11 cellular contexts compared by ENCODE assay signal in genomic region chr14:39762576-39763401, GRCh38.
A peak's percentile ranks its signal among the peaks of the same experiment; 100 is the strongest.
DNase-seq lines count a peak whose midpoint lies in the region; ATAC-seq and TF ChIP-seq lines count a peak whose summit lies in the region.
"Had no signal": no experiment of that assay in that cellular context is flagged by ENCODE, and none has a peak within 500 bp of the region (broad histone marks: within the 10 kb centered on the region; RNA-seq: fewer than 3 reads in every experiment).

No MANE protein-coding gene starts in this region.

- DNase-seq in globus pallidus (ENCODE audit: low spot score) (peak; percentile 11), adrenal gland (no peak), NCI-H446 treated with DMSO at 0.1 percent for 48 hours (lab: John Stamatoyannopoulos, UW) (no peak), NCI-H82 (lab: John Stamatoyannopoulos, UW) (no peak), NOMO-1 treated with dmso at 0.1 percent for 144 hours (lab: John Stamatoyannopoulos, UW; ENCODE audit: unreplicated experiment) (no peak)
- DNase-seq: endodermal cell, NCI-H1694 had no signal

- H3K9me3 ChIP-seq in adrenal gland (replicated peaks in 1 of 3) = no peaks in the 10 kb centered on the region

- no peak for TF ChIP-seq POLR2A in adrenal gland (IDR thresholded peaks at IDR 0.05)

- H3K4me3 ChIP-seq in adrenal gland = no peak overlapping the region
- H3K4me3 ChIP-seq: lung had no signal

- H3K36me3 ChIP-seq in adrenal gland (replicated peaks in 1 of 2) = no peaks in the 10 kb centered on the region

- intact Hi-C loops in adrenal gland (cut with DNase I) = no loop called here

- H3K27me3 ChIP-seq in adrenal gland = no peaks in the 10 kb centered on the region

- no peak for TF ChIP-seq CTCF in adrenal gland (IDR thresholded peaks at IDR 0.05)

- WGBS in adrenal gland, 4 donors = 52 to 62% (median 53%) methylated on average over 16 of the region's 16 CpGs

- H3K4me1 ChIP-seq in adrenal gland (replicated peaks in 1 of 2) = no peaks in the 10 kb centered on the region

- no peak overlapping the region for H3K27ac ChIP-seq in adrenal gland

- ATAC-seq in GM18508 (IDR thresholded peaks at IDR 0.05; ENCODE audit: insufficient read depth, unreplicated experiment) (peak; percentile 67), GM21529 (IDR thresholded peaks at IDR 0.05; ENCODE audit: unreplicated experiment) (peak; percentile 53), HG03575 (IDR thresholded peaks at IDR 0.05; ENCODE audit: extremely low read depth, insufficient number of reproducible peaks, low FRiP score, unreplicated experiment) (peak; percentile 73)
